Comparison of ENCODE assay signal across 22 cellular contexts in genomic region chr9:112726428-112726827, GRCh38. TPM values are rescaled to one million over a fixed set of nuclear protein-coding genes. Genes with fewer than 3 reads are reported as not detected.
A peak's percentile ranks its signal among the peaks of the same experiment; 100 is the strongest.
DNase-seq lines count a peak whose midpoint lies in the region; ATAC-seq and TF ChIP-seq lines count a peak whose summit lies in the region.
"Had no signal": no experiment of that assay in that cellular context is flagged by ENCODE, and none has a peak within 500 bp of the region (broad histone marks: within the 10 kb centered on the region; RNA-seq: fewer than 3 reads in every experiment).

No MANE protein-coding gene starts in this region.

- intact Hi-C loops in OCI-LY7 (cut with micrococcal nuclease; ENCODE audit: unreplicated experiment) = no loop called here
- intact Hi-C loops in tibial artery (cut with DNase I; ENCODE audit: low total_unique reads) = no loop called here
- intact Hi-C loops in thyroid gland (cut with DNase I) = no loop called here
- intact Hi-C loops in testis (cut with DNase I; ENCODE audit: low total_unique reads) = no loop called here

- CTCF ChIA-PET in OCI-LY7 (lab: Charles Lee; ENCODE audit: unreplicated experiment) = no interaction called here

- no peaks in the 10 kb centered on the region for H3K4me1 Mint-ChIP-seq in activated T-cell treated with anti-CD3 and anti-CD28 coated beads, Interleukin-2, amount 50 U/mL, for 72 hours (ENCODE audit: low read depth)
- H3K4me1 Mint-ChIP-seq in activated T-cell treated with anti-CD3 and anti-CD28 coated beads, Interleukin-2, amount 50 U/mL, for 4 hours (ENCODE audit: low read depth) = no peaks in the 10 kb centered on the region

- H3K36me3 ChIP-seq in OCI-LY7 (ENCODE audit: insufficient read depth, low read length) (no peaks in the 10 kb centered on the region), upper lobe of left lung (no peaks in the 10 kb centered on the region), tibial artery (no peaks in the 10 kb centered on the region), thyroid gland (no peaks in the 10 kb centered on the region), testis (ENCODE audit: low read depth, missing control alignments) (no peaks in the 10 kb centered on the region)
- H3K36me3 ChIP-seq: BE2C, suprapubic skin had no signal

- no peaks in the 10 kb centered on the region for H4K20me1 ChIP-seq in OCI-LY7 (ENCODE audit: insufficient read depth, low read length)

- DNase-seq in activated T-cell treated with anti-CD3 and anti-CD28 coated beads, Interleukin-2, amount 50 U/mL, for 72 hours = no peak
- no peak for DNase-seq in activated T-cell treated with anti-CD3 and anti-CD28 coated beads, Interleukin-2, amount 50 U/mL, for 4 hours
- no peak for DNase-seq in OCI-LY7 (ENCODE audit: low spot score)
- DNase-seq in upper lobe of left lung = no peak
- no peak for DNase-seq in tibial artery
- no peak for DNase-seq in thyroid gland
- DNase-seq in testis = no peak
- DNase-seq: 8988T; activated CD4-positive, CD25-positive, alpha-beta regulatory T cell; activated CD8-positive, alpha-beta T cell treated with anti-CD3 and anti-CD28 coated beads, Interleukin-2, amount 10 ng/mL, durations not matched to agents 7 days and 5 days; activated T-cell treated with anti-CD3 and anti-CD28 coated beads, Interleukin-2, amount 50 U/mL, for 48 hours; BE2C; head of caudate nucleus; NCI-H1694 treated with DMSO at 0.1 percent for 48 hours; NK-92 treated with Interleukin-12 subunit alpha and Interleukin-12 subunit beta, amount 100 ng/mL, for 24 hours; SHP77; stimulated activated CD4-positive, alpha-beta T cell treated with anti-CD3 and anti-CD28 coated beads, Interleukin-4, amount 100 ng/mL, for 1 hour; T-helper 2 cell had no signal

- TF ChIP-seq CTCF in OCI-LY7 (conservative IDR thresholded peaks at IDR 0.05; ENCODE audit: low read length) (no peak), upper lobe of left lung (IDR thresholded peaks at IDR 0.05) (no peak), tibial artery (IDR thresholded peaks at IDR 0.05) (no peak), thyroid gland (IDR thresholded peaks at IDR 0.05) (no peak), testis (IDR thresholded peaks at IDR 0.05) (no peak)

- WGBS in upper lobe of left lung, 2 donors = 88 to 90% methylated on average over 4 of the region's 4 CpGs
- 93% methylated on average over 4 of the region's 4 CpGs for WGBS in thyroid gland, 2 donors
- 93 to 94% methylated on average over 4 of the region's 4 CpGs for WGBS in testis, 2 donors

- H2AFZ ChIP-seq in OCI-LY7 (ENCODE audit: low read length) = peak overlapping the region; percentile 77

- no peaks in the 10 kb centered on the region for H3K79me2 ChIP-seq in OCI-LY7 (ENCODE audit: insufficient read depth, low read depth, low read length)

- H3K36me3 Mint-ChIP-seq in activated T-cell treated with anti-CD3 and anti-CD28 coated beads, Interleukin-2, amount 50 U/mL, for 72 hours (ENCODE audit: insufficient read depth in 2 of 2) = no peaks in the 10 kb centered on the region
- H3K36me3 Mint-ChIP-seq in activated T-cell treated with anti-CD3 and anti-CD28 coated beads, Interleukin-2, amount 50 U/mL, for 4 hours (ENCODE audit: insufficient read depth) = no peaks in the 10 kb centered on the region
- H3K36me3 Mint-ChIP-seq: activated naive CD8-positive, alpha-beta T cell; natural killer cell treated with Interleukin-12 subunit alpha and Interleukin-12 subunit beta and Interleukin-15 and Interleukin-18, amount 100 ng/mL, for 72 hours had no signal

- H3K4me3 ChIP-seq in OCI-LY7 (ENCODE audit: low read depth, low read length, poor library complexity, severe bottlenecking) (no peak overlapping the region), upper lobe of left lung (no peak overlapping the region), tibial artery (no peak overlapping the region), thyroid gland (replicated peaks in 1 of 3) (no peak overlapping the region), testis (no peak overlapping the region)
- H3K4me3 ChIP-seq: suprapubic skin had no signal

- no peaks in the 10 kb centered on the region for H3K9me2 ChIP-seq in OCI-LY7 (ENCODE audit: insufficient read depth, low read length)

- H3K9me3 ChIP-seq in OCI-LY7 (ENCODE audit: low read length) (no peaks in the 10 kb centered on the region), upper lobe of left lung (no peaks in the 10 kb centered on the region), tibial artery (no peaks in the 10 kb centered on the region), thyroid gland (no peaks in the 10 kb centered on the region), testis (no peaks in the 10 kb centered on the region)
- H3K9me3 ChIP-seq: BE2C, suprapubic skin had no signal

- BruUV-seq in OCI-LY7 (replicated peaks; lab: Mats Ljungman, UMichigan) = no TSS peak

- H3K9me3 Mint-ChIP-seq in activated T-cell treated with anti-CD3 and anti-CD28 coated beads, Interleukin-2, amount 50 U/mL, for 72 hours = no peaks in the 10 kb centered on the region
- H3K9me3 Mint-ChIP-seq in activated T-cell treated with anti-CD3 and anti-CD28 coated beads, Interleukin-2, amount 50 U/mL, for 4 hours = no peaks in the 10 kb centered on the region
- H3K9me3 Mint-ChIP-seq: natural killer cell treated with Interleukin-12 subunit alpha and Interleukin-12 subunit beta and Interleukin-15 and Interleukin-18, amount 100 ng/mL, for 72 hours had no signal

- no peak overlapping the region for H3K27ac ChIP-seq in OCI-LY7 (ENCODE audit: low read depth, low read length, poor library complexity, severe bottlenecking)
- peak overlapping the region in 3 of 4 donors; percentile 47 to 61 (median 61) for H3K27ac ChIP-seq in upper lobe of left lung
- no peak overlapping the region for H3K27ac ChIP-seq in tibial artery
- no peak overlapping the region for H3K27ac ChIP-seq in thyroid gland
- H3K27ac ChIP-seq in testis = no peak overlapping the region
- H3K27ac ChIP-seq: suprapubic skin had no signal

- peaks cover 12% of the 10 kb centered on the region for H3K4me1 ChIP-seq in OCI-LY7 (ENCODE audit: insufficient read depth, low read length, poor library complexity, severe bottlenecking)
- no peaks in the 10 kb centered on the region for H3K4me1 ChIP-seq in upper lobe of left lung
- no peaks in the 10 kb centered on the region for H3K4me1 ChIP-seq in tibial artery
- no peaks in the 10 kb centered on the region for H3K4me1 ChIP-seq in thyroid gland
- H3K4me1 ChIP-seq in testis = no peaks in the 10 kb centered on the region
- H3K4me1 ChIP-seq: BE2C, suprapubic skin had no signal

- POLR2A ChIA-PET in OCI-LY7 (lab: Charles Lee) = interaction anchor here (0.7 to 1.6 kb wide), 3 partner anchors 8 to 24 kb away, joined by 4 to 7 read pairs (median 6); partner anchors contain the start of genes INIP and SNX30

- no peak for ATAC-seq in activated T-cell treated with anti-CD3 and anti-CD28 coated beads, Interleukin-2, amount 50 U/mL, for 72 hours (replicated peaks in 1 of 2)
- no peak for ATAC-seq in activated T-cell treated with anti-CD3 and anti-CD28 coated beads, Interleukin-2, amount 50 U/mL, for 4 hours
- ATAC-seq in HG03175 (IDR thresholded peaks at IDR 0.05; ENCODE audit: unreplicated experiment) (peak; percentile 67), upper lobe of left lung (ENCODE audit: low FRiP score in 2 of 2) (no peak)
- ATAC-seq: activated CD8-positive, alpha-beta T cell treated with anti-CD3 and anti-CD28 coated beads, Interleukin-2, amount 10 ng/mL, durations not matched to agents 7 days and 5 days had no signal

- no peak for TF ChIP-seq EP300 in upper lobe of left lung (IDR thresholded peaks at IDR 0.05)

- no peak overlapping the region for H3K4me3 Mint-ChIP-seq in activated T-cell treated with anti-CD3 and anti-CD28 coated beads, Interleukin-2, amount 50 U/mL, for 72 hours
- H3K4me3 Mint-ChIP-seq in activated T-cell treated with anti-CD3 and anti-CD28 coated beads, Interleukin-2, amount 50 U/mL, for 4 hours = no peak overlapping the region
- H3K4me3 Mint-ChIP-seq: activated CD8-positive, alpha-beta T cell treated with anti-CD3 and anti-CD28 coated beads, Interleukin-2, amount 10 ng/mL, durations not matched to agents 7 days and 5 days; activated naive CD8-positive, alpha-beta T cell; natural killer cell treated with Interleukin-12 subunit alpha and Interleukin-12 subunit beta and Interleukin-15 and Interleukin-18, amount 100 ng/mL, for 72 hours had no signal

- H3K27me3 ChIP-seq in upper lobe of left lung = no peaks in the 10 kb centered on the region
- H3K27me3 ChIP-seq in tibial artery = no peaks in the 10 kb centered on the region
- no peaks in the 10 kb centered on the region for H3K27me3 ChIP-seq in thyroid gland
- no peaks in the 10 kb centered on the region for H3K27me3 ChIP-seq in testis
- H3K27me3 ChIP-seq: BE2C, suprapubic skin had no signal

- 0 out of 2 replicates have a peak overlapping the region, but pooled peaks have one; percentile 7 for H3K4me2 ChIP-seq in OCI-LY7 (ENCODE audit: low read length)

- TF ChIP-seq POLR2A in upper lobe of left lung (IDR thresholded peaks at IDR 0.05) (no peak), thyroid gland (IDR thresholded peaks at IDR 0.05) (no peak), testis (IDR thresholded peaks at IDR 0.05) (no peak)

- H3K27ac Mint-ChIP-seq in activated T-cell treated with anti-CD3 and anti-CD28 coated beads, Interleukin-2, amount 50 U/mL, for 72 hours = peak overlapping the region; percentile 26
- H3K27ac Mint-ChIP-seq: activated CD8-positive, alpha-beta T cell treated with anti-CD3 and anti-CD28 coated beads, Interleukin-2, amount 10 ng/mL, durations not matched to agents 7 days and 5 days; activated naive CD8-positive, alpha-beta T cell had no signal

- H3K27me3 Mint-ChIP-seq in activated T-cell treated with anti-CD3 and anti-CD28 coated beads, Interleukin-2, amount 50 U/mL, for 72 hours (ENCODE audit: low read depth) = no peaks in the 10 kb centered on the region
- no peaks in the 10 kb centered on the region for H3K27me3 Mint-ChIP-seq in activated T-cell treated with anti-CD3 and anti-CD28 coated beads, Interleukin-2, amount 50 U/mL, for 4 hours (ENCODE audit: low read depth)
- H3K27me3 Mint-ChIP-seq: activated naive CD8-positive, alpha-beta T cell had no signal

RNA-seq across cellular contexts. Expression of gene INIP, which starts 8.5 kb away (rescaled TPM):
- total RNA-seq in activated T-cell treated with anti-CD3 and anti-CD28 coated beads, Interleukin-2, amount 50 U/mL, for 72 hours = 10 to 100 TPM; 34.7 to 43.5 TPM
- 10 to 100 TPM; 37.8 to 45.9 (median 41.9) TPM for total RNA-seq in activated T-cell treated with anti-CD3 and anti-CD28 coated beads, Interleukin-2, amount 50 U/mL, for 4 hours
- total RNA-seq in OCI-LY7 (2014; rRNA removed; shearing (Covaris generic)) = 23.2 and 27.0 TPM in 2 replicates
- total RNA-seq in OCI-LY7 (2022) = 34.4 and 34.5 TPM in 2 replicates
- 10 to 100 TPM in 5 of 6 donors, 1 to 10 TPM in 1; 6.1 to 35.6 (median 19.3) TPM for total RNA-seq in upper lobe of left lung
- 10 to 100 TPM; 12.6 to 23.7 (median 18.2) TPM for total RNA-seq in thyroid gland
- 10 to 100 TPM; 18.5 to 21.7 TPM for total RNA-seq in testis
- 16.1 TPM for polyA plus RNA-seq in testis (ENCODE audit: insufficient read depth, low read depth, low replicate concordance)

RNA-seq across cellular contexts. Expression of gene SNX30, which starts 24.1 kb away (rescaled TPM):
- 1 to 10 TPM; 5.1 to 5.4 TPM for total RNA-seq in activated T-cell treated with anti-CD3 and anti-CD28 coated beads, Interleukin-2, amount 50 U/mL, for 72 hours
- 1 to 10 TPM; 2.3 to 3.8 (median 3.2) TPM for total RNA-seq in activated T-cell treated with anti-CD3 and anti-CD28 coated beads, Interleukin-2, amount 50 U/mL, for 4 hours
- total RNA-seq in OCI-LY7 (2014; rRNA removed; shearing (Covaris generic)) = 14.2 and 19.8 TPM in 2 replicates
- total RNA-seq in OCI-LY7 (2022) = 13.5 and 17.1 TPM in 2 replicates
- total RNA-seq in upper lobe of left lung = 10 to 100 TPM; 46.9 to 80.1 (median 72.2) TPM
- 1 to 10 TPM; 5.5 to 9.4 (median 7.4) TPM for total RNA-seq in thyroid gland
- total RNA-seq in testis = 10 to 100 TPM; 34.1 to 34.2 TPM
- 26.3 TPM for polyA plus RNA-seq in testis (ENCODE audit: insufficient read depth, low read depth, low replicate concordance)

Comparison
In these comparisons a context has a peak if more than half of its experiments do, and no peak if none do; other contexts are left out.
1. H3K27ac ChIP-seq: peak in upper lobe of left lung (3 of 4); none in OCI-LY7 (single experiment), tibial artery (0 of 2), thyroid gland (0 of 3) and testis (0 of 2).